ENCODE assay signal across 1 cellular context in genomic region chr20:58449703-58450138, GRCh38.
A peak's percentile ranks its signal among the peaks of the same experiment; 100 is the strongest.
TF ChIP-seq lines count a peak whose summit lies in the region.

No MANE protein-coding gene starts in this region.

TF ChIP-seq in GM12878, 131 proteins besides CTCF, POLR2A, EP300 and RAD21 (continued from another document and continues in another):
- TF ChIP-seq ZNF687 (IDR thresholded peaks at IDR 0.05): no peak
- TF ChIP-seq FOXM1 (IDR thresholded peaks at IDR 0.05; ENCODE audit: low read depth, low read length): no peak
- TF ChIP-seq HDGF (IDR thresholded peaks at IDR 0.05): no peak
- no peak for TF ChIP-seq SUPT20H (IDR thresholded peaks at IDR 0.05; ENCODE audit: borderline replicate concordance, control insufficient read depth, low read depth, low read length)
- peak; percentile 14; the same call in 1 of the 2 replicates for TF ChIP-seq RUNX3 (IDR thresholded peaks at IDR 0.05; ENCODE audit: low read length)
- no peak for TF ChIP-seq NKRF (conservative IDR thresholded peaks at IDR 0.05)
- no peak for TF ChIP-seq REST (IDR thresholded peaks at IDR 0.05; ENCODE audit: low read depth, low read length)
- no peak for TF ChIP-seq KDM1A (IDR thresholded peaks at IDR 0.05; ENCODE audit: borderline replicate concordance)
- no peak for TF ChIP-seq ATF3 (IDR thresholded peaks at IDR 0.05; ENCODE audit: borderline replicate concordance, extremely low read depth, low read depth, low read length)
- TF ChIP-seq RELB (IDR thresholded peaks at IDR 0.05; ENCODE audit: low read depth): no peak
- no peak for TF ChIP-seq ZBTB40 (IDR thresholded peaks at IDR 0.05; ENCODE audit: borderline replicate concordance)
- TF ChIP-seq JUNB (IDR thresholded peaks at IDR 0.05): peak; percentile 66
- no peak for TF ChIP-seq ZNF207 (IDR thresholded peaks at IDR 0.05; ENCODE audit: borderline replicate concordance)
- no peak for TF ChIP-seq TBL1XR1 (IDR thresholded peaks at IDR 0.05; ENCODE audit: low read depth, low read length)
- TF ChIP-seq CEBPZ (IDR thresholded peaks at IDR 0.05; ENCODE audit: low read depth, low read length): no peak
- no peak for TF ChIP-seq E4F1 (IDR thresholded peaks at IDR 0.05; ENCODE audit: borderline replicate concordance, partially characterized antibody)
- TF ChIP-seq CHD4 (IDR thresholded peaks at IDR 0.05): no peak
- no peak for TF ChIP-seq SREBF1 (IDR thresholded peaks at IDR 0.05; ENCODE audit: low read length)
- TF ChIP-seq RBBP5 (conservative IDR thresholded peaks at IDR 0.05): no peak
- no peak for TF ChIP-seq ZBTB33 (IDR thresholded peaks at IDR 0.05)
- no peak for TF ChIP-seq E2F4 (IDR thresholded peaks at IDR 0.05; ENCODE audit: low read depth, low read length)
